In the genomic region with DNA sequence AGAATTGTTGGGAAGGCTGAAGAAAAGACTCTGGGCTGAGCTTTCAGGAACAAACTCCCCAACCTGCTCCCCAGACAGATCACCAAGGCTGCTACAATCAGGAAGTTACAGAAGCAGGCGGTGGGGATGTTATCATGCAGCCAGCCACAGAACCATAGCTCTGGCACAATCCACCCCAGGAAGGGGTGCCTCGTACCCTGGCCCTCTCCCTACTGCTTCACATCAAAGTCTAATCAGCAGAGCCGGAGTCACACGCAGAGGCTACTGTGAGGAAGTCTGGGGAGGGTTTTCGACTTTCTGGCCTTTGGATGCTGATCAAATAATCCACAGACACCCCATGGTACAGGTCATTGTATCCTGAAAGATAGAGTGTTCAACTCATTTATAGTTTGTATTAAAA, we compare ENCODE assay signal across 19 cellular contexts.
"Had no signal": no experiment of that assay in that cellular context is flagged by ENCODE, and none has a peak within 500 bp of the region (broad histone marks: within the 10 kb centered on the region; RNA-seq: fewer than 3 reads in every experiment).

No MANE protein-coding gene starts in this region.

- H3K27me3 ChIP-seq: brain microvascular endothelial cell, colonic mucosa, thyroid gland had no signal

- H3K27ac Mint-ChIP-seq: activated CD4-positive, alpha-beta memory T cell treated with anti-CD3 and anti-CD28 coated beads for 36 hours; activated CD4-positive, alpha-beta T cell treated with anti-CD3 and anti-CD28 coated beads for 36 hours; activated CD8-positive, alpha-beta memory T cell treated with anti-CD3 and anti-CD28 coated beads, Interleukin-2, amount 10 ng/mL, durations not matched to agents 7 days and 5 days; activated naive CD4-positive, alpha-beta T cell treated with anti-CD3 and anti-CD28 coated beads, Interleukin-2, amount 10 ng/mL, durations not matched to agents 7 days and 5 days; activated naive CD8-positive, alpha-beta T cell treated with anti-CD3 and anti-CD28 coated beads, Interleukin-2, amount 50 U/mL, for 24 hours; activated T-helper 2 cell treated with anti-CD3 and anti-CD28 coated beads, Interferon-gamma antibody, Interleukin-2, Interleukin-4, amounts not matched to agents 10 μg/mL and 5 μg/mL and 100 μg/mL, durations not matched to agents 14 hours and 24 hours and 36 hours had no signal

- H3K4me1 Mint-ChIP-seq: activated CD4-positive, alpha-beta T cell treated with anti-CD3 and anti-CD28 coated beads for 36 hours; activated CD8-positive, alpha-beta memory T cell treated with anti-CD3 and anti-CD28 coated beads, Interleukin-2, amount 10 ng/mL, durations not matched to agents 7 days and 5 days; activated naive CD4-positive, alpha-beta T cell treated with anti-CD3 and anti-CD28 coated beads, Interleukin-2, amount 10 ng/mL, durations not matched to agents 7 days and 5 days; activated naive CD8-positive, alpha-beta T cell treated with anti-CD3 and anti-CD28 coated beads, Interleukin-2, amount 50 U/mL, for 24 hours had no signal

- H3K36me3 Mint-ChIP-seq: activated CD4-positive, alpha-beta memory T cell treated with anti-CD3 and anti-CD28 coated beads for 36 hours; activated CD8-positive, alpha-beta memory T cell treated with anti-CD3 and anti-CD28 coated beads, Interleukin-2, amount 10 ng/mL, durations not matched to agents 7 days and 5 days; activated naive CD4-positive, alpha-beta T cell treated with anti-CD3 and anti-CD28 coated beads, Interleukin-2, amount 10 ng/mL, durations not matched to agents 7 days and 5 days had no signal

- H3K27me3 Mint-ChIP-seq: activated CD4-positive, alpha-beta T cell treated with anti-CD3 and anti-CD28 coated beads for 36 hours had no signal

- ATAC-seq: activated CD4-positive, alpha-beta T cell treated with anti-CD3 and anti-CD28 coated beads for 36 hours; activated CD8-positive, alpha-beta memory T cell treated with anti-CD3 and anti-CD28 coated beads, Interleukin-2, amount 10 ng/mL, durations not matched to agents 7 days and 5 days; activated naive CD8-positive, alpha-beta T cell treated with anti-CD3 and anti-CD28 coated beads, Interleukin-2, amount 50 U/mL, for 24 hours had no signal

- H3K9me3 Mint-ChIP-seq: activated CD4-positive, alpha-beta memory T cell treated with anti-CD3 and anti-CD28 coated beads for 36 hours; activated naive CD8-positive, alpha-beta T cell treated with anti-CD3 and anti-CD28 coated beads, Interleukin-2, amount 50 U/mL, for 24 hours; activated T-helper 2 cell treated with anti-CD3 and anti-CD28 coated beads, Interferon-gamma antibody, Interleukin-2, Interleukin-4, amounts not matched to agents 10 μg/mL and 5 μg/mL and 100 μg/mL, durations not matched to agents 14 hours and 24 hours and 36 hours had no signal

- H3K9me3 ChIP-seq: colonic mucosa, left ventricle myocardium inferior, thyroid gland had no signal

- DNase-seq: activated CD4-positive, alpha-beta memory T cell treated with anti-CD3 and anti-CD28 coated beads for 36 hours; activated CD4-positive, alpha-beta T cell treated with anti-CD3 and anti-CD28 coated beads for 36 hours; activated CD8-positive, alpha-beta memory T cell treated with anti-CD3 and anti-CD28 coated beads, Interleukin-2, amount 10 ng/mL, durations not matched to agents 7 days and 5 days; activated naive CD4-positive, alpha-beta T cell treated with anti-CD3 and anti-CD28 coated beads, Interleukin-2, amount 10 ng/mL, durations not matched to agents 7 days and 5 days; activated naive CD8-positive, alpha-beta T cell treated with anti-CD3 and anti-CD28 coated beads, Interleukin-2, amount 50 U/mL, for 24 hours; activated T-cell treated with anti-CD3 and anti-CD28 coated beads, Interleukin-2, amount 50 U/mL, for 1 hour; brain microvascular endothelial cell; central memory CD4-positive, alpha-beta T cell; colonic mucosa; kidney glomerular epithelial cell; left ventricle myocardium inferior; mammary epithelial cell; retina; stimulated activated CD8-positive, alpha-beta memory T cell treated with anti-CD3 and anti-CD28 coated beads, Interleukin-4, amount 100 ng/mL, for 48 hours; stimulated activated naive CD4-positive, alpha-beta T cell; T-helper 9 cell; thyroid gland had no signal

- H3K4me3 ChIP-seq: colonic mucosa, left ventricle myocardium inferior, thyroid gland had no signal

- FAIRE-seq: frontal cortex had no signal

- H3K36me3 ChIP-seq: brain microvascular endothelial cell, colonic mucosa, left ventricle myocardium inferior, thyroid gland had no signal

- H3K27ac ChIP-seq: brain microvascular endothelial cell, colonic mucosa, left ventricle myocardium inferior, thyroid gland had no signal

- H3K4me1 ChIP-seq: colonic mucosa, thyroid gland had no signal

- H3K4me3 Mint-ChIP-seq: activated CD4-positive, alpha-beta memory T cell treated with anti-CD3 and anti-CD28 coated beads for 36 hours; activated CD4-positive, alpha-beta T cell treated with anti-CD3 and anti-CD28 coated beads for 36 hours; activated CD8-positive, alpha-beta memory T cell treated with anti-CD3 and anti-CD28 coated beads, Interleukin-2, amount 10 ng/mL, durations not matched to agents 7 days and 5 days; activated naive CD4-positive, alpha-beta T cell treated with anti-CD3 and anti-CD28 coated beads, Interleukin-2, amount 10 ng/mL, durations not matched to agents 7 days and 5 days; activated naive CD8-positive, alpha-beta T cell treated with anti-CD3 and anti-CD28 coated beads, Interleukin-2, amount 50 U/mL, for 24 hours had no signal
